Comparison of ENCODE assay signal across 1 cellular context in the genomic region with DNA sequence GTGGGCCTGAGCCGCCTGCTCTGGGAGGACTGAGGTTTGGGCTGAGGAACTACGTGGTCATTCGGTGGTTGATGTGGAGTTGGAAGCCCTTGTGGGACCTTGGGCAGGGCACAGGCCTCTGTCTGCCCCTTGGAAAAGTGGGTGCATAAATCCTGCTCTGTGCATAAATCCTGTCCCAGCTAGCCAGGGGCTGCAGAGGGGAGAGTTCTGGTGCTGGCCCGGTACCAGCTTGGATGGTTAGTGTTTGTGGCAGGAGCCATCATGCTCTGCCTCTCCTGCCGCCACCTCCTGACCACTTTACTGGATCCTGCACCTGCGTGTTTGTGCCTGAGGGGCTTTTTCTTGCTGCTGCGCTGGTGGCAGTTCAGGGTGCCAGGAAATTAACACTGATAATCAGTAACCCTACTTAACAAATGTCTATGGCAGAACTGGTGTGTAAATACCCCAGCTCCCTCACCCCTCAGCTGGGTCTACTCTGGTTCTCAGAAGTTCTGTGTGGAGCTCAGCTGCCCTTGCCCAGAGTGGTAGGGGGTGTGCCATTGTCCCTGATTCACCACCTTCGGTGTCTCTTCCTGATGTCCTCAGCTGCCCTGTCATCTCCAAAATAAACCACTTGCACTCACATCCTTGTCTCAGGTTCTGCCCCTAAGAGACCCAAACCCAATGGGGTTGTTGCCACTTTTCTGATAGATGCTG.
TF ChIP-seq lines count a peak whose summit lies in the region.

No MANE protein-coding gene starts in this region.

TF ChIP-seq in GM23338, 12 proteins besides CTCF, POLR2A, EP300 and RAD21 (continued from another document):
- TF ChIP-seq, protein P1, sequence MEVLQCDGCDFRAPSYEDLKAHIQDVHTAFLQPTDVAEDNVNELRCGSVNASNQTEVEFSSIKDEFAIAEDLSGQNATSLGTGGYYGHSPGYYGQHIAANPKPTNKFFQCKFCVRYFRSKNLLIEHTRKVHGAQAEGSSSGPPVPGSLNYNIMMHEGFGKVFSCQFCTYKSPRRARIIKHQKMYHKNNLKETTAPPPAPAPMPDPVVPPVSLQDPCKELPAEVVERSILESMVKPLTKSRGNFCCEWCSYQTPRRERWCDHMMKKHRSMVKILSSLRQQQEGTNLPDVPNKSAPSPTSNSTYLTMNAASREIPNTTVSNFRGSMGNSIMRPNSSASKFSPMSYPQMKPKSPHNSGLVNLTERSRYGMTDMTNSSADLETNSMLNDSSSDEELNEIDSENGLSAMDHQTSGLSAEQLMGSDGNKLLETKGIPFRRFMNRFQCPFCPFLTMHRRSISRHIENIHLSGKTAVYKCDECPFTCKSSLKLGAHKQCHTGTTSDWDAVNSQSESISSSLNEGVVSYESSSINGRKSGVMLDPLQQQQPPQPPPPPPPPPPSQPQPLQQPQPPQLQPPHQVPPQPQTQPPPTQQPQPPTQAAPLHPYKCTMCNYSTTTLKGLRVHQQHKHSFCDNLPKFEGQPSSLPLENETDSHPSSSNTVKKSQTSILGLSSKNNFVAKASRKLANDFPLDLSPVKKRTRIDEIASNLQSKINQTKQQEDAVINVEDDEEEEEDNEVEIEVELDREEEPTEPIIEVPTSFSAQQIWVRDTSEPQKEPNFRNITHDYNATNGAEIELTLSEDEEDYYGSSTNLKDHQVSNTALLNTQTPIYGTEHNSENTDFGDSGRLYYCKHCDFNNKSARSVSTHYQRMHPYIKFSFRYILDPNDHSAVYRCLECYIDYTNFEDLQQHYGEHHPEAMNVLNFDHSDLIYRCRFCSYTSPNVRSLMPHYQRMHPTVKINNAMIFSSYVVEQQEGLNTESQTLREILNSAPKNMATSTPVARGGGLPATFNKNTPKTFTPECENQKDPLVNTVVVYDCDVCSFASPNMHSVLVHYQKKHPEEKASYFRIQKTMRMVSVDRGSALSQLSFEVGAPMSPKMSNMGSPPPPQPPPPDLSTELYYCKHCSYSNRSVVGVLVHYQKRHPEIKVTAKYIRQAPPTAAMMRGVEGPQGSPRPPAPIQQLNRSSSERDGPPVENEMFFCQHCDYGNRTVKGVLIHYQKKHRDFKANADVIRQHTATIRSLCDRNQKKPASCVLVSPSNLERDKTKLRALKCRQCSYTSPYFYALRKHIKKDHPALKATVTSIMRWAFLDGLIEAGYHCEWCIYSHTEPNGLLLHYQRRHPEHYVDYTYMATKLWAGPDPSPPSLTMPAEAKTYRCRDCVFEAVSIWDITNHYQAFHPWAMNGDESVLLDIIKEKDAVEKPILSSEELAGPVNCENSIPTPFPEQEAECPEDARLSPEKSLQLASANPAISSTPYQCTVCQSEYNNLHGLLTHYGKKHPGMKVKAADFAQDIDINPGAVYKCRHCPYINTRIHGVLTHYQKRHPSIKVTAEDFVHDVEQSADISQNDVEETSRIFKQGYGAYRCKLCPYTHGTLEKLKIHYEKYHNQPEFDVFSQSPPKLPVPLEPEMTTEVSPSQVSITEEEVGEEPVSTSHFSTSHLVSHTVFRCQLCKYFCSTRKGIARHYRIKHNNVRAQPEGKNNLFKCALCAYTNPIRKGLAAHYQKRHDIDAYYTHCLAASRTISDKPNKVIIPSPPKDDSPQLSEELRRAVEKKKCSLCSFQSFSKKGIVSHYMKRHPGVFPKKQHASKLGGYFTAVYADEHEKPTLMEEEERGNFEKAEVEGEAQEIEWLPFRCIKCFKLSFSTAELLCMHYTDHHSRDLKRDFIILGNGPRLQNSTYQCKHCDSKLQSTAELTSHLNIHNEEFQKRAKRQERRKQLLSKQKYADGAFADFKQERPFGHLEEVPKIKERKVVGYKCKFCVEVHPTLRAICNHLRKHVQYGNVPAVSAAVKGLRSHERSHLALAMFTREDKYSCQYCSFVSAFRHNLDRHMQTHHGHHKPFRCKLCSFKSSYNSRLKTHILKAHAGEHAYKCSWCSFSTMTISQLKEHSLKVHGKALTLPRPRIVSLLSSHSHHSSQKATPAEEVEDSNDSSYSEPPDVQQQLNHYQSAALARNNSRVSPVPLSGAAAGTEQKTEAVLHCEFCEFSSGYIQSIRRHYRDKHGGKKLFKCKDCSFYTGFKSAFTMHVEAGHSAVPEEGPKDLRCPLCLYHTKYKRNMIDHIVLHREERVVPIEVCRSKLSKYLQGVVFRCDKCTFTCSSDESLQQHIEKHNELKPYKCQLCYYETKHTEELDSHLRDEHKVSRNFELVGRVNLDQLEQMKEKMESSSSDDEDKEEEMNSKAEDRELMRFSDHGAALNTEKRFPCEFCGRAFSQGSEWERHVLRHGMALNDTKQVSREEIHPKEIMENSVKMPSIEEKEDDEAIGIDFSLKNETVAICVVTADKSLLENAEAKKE (CRISPR knock-in tag; IDR thresholded peaks at IDR 0.05), result no peak
- TF ChIP-seq, protein P2, sequence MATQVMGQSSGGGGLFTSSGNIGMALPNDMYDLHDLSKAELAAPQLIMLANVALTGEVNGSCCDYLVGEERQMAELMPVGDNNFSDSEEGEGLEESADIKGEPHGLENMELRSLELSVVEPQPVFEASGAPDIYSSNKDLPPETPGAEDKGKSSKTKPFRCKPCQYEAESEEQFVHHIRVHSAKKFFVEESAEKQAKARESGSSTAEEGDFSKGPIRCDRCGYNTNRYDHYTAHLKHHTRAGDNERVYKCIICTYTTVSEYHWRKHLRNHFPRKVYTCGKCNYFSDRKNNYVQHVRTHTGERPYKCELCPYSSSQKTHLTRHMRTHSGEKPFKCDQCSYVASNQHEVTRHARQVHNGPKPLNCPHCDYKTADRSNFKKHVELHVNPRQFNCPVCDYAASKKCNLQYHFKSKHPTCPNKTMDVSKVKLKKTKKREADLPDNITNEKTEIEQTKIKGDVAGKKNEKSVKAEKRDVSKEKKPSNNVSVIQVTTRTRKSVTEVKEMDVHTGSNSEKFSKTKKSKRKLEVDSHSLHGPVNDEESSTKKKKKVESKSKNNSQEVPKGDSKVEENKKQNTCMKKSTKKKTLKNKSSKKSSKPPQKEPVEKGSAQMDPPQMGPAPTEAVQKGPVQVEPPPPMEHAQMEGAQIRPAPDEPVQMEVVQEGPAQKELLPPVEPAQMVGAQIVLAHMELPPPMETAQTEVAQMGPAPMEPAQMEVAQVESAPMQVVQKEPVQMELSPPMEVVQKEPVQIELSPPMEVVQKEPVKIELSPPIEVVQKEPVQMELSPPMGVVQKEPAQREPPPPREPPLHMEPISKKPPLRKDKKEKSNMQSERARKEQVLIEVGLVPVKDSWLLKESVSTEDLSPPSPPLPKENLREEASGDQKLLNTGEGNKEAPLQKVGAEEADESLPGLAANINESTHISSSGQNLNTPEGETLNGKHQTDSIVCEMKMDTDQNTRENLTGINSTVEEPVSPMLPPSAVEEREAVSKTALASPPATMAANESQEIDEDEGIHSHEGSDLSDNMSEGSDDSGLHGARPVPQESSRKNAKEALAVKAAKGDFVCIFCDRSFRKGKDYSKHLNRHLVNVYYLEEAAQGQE (IDR thresholded peaks at IDR 0.05; ENCODE audit: unreplicated experiment), result no peak
